Comparison of ENCODE assay signal across 23 cellular contexts in the genomic region with DNA sequence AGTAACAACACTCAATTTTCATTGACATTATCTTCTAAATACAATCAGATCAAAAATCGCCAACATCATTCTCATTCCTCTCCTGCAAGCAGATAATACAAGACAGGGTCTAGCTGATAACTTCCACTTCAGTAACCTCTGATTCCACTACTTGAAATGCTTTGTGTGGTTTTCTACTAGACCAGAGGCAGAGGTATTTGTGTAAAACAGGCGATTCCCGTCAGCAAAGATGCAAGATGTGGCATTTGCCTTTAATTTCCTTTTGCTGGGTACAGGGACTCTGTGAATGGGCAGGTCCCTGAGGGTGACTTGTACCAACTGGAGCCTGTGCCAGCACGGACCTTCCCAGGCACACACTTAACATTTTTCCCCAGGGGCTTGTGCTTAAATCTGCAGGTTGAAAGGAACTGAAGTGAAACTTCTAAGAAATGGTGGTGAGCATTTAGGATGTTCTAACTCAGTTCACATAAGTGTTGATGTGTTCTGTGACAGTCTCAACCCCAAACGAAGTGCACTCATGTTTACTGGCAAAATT.
"Had no signal": no experiment of that assay in that cellular context is flagged by ENCODE, and none has a peak within 500 bp of the region (broad histone marks: within the 10 kb centered on the region; RNA-seq: fewer than 3 reads in every experiment).

No MANE protein-coding gene starts in this region.

- H3K4me1 ChIP-seq: body of pancreas, left lung, testis, vagina had no signal

- H3K27ac ChIP-seq: body of pancreas, foreskin keratinocyte, left lung, testis, vagina had no signal

- H3K27me3 ChIP-seq: body of pancreas, foreskin keratinocyte, left lung, testis, vagina had no signal

- ATAC-seq: activated T-cell treated with anti-CD3 and anti-CD28 coated beads, Interleukin-2, amount 50 U/mL, for 72 hours; body of pancreas; foreskin keratinocyte; left lung; mucosa of descending colon; sciatic nerve; T-helper 17 cell had no signal

- DNase-seq: activated CD4-positive, alpha-beta T cell treated with anti-CD3 and anti-CD28 coated beads for 4 hours; activated CD4-positive, alpha-beta T cell treated with anti-CD3 and anti-CD28 coated beads, Interleukin-2, amount 50 U/mL, for 48 hours; activated CD4-positive, CD25-positive, alpha-beta regulatory T cell; activated CD8-positive, alpha-beta memory T cell treated with anti-CD3 and anti-CD28 coated beads, Interleukin-2, amount 50 U/mL, for 48 hours; activated effector memory CD4-positive, alpha-beta T cell treated with Interleukin-2 at 50 U/mL for 16 hours; activated naive CD4-positive, alpha-beta T cell treated with anti-CD3 and anti-CD28 coated beads for 36 hours; activated naive CD8-positive, alpha-beta T cell treated with anti-CD3 and anti-CD28 coated beads, Interleukin-2, amount 10 ng/mL, durations not matched to agents 7 days and 5 days; activated T-cell treated with anti-CD3 and anti-CD28 coated beads, Interleukin-2, amount 50 U/mL, for 72 hours; amygdala; body of pancreas; effector CD4-positive, alpha-beta T cell; erythroblast; foreskin keratinocyte; left lung; mucosa of descending colon; nephron progenitor cell; nucleus accumbens; stimulated activated CD4-positive, alpha-beta T cell treated with anti-CD3 and anti-CD28 coated beads, Interleukin-2, amount 100 ng/mL, for 48 hours; stimulated activated naive CD4-positive, alpha-beta T cell; T-helper 17 cell; testis had no signal

- H3K4me3 ChIP-seq: body of pancreas, left lung, mucosa of descending colon, testis, vagina had no signal

- H3K9me3 ChIP-seq: body of pancreas, left lung, mucosa of descending colon, testis, vagina had no signal

- H3K36me3 ChIP-seq: left lung, vagina had no signal
